Comparison of ENCODE assay signal across 10 cellular contexts in the genomic region with DNA sequence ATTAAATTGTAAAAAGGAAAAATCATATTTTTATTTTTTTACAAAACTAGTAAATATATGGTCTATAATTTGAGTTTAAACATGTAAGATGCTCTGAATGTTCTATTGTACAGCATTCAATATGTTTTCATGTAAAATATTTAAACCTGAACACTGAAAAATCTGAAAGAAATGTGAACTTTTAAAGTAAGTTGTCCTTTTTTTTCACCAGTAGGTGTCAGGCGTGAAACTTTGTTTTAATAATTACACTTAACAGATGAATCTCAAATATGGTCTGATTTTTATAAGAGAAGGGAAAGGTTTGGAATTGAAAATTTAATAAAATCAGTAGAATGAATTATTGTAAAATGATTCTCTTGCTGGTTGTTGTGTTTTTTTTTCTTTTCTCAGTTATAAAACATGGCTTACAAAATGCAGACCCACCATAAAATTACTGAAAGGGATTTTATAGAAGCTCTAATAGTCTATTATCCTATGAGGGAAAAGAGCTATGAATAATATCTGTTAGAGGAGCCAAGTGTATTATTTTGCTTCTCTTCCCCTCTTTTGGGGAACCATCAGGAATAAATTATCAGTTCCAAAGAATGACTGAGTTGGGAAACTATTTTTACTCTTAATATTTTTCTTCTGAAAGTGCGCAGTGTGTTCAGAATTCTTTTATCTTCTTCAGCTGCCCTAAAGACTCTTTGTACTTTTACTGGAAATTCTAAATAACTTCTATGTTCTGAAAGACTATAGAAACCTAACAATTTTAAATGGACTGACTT.
A peak's percentile ranks its signal among the peaks of the same experiment; 100 is the strongest.
DNase-seq lines count a peak whose midpoint lies in the region; ATAC-seq, FAIRE-seq and TF ChIP-seq lines count a peak whose summit lies in the region.
"Had no signal": no experiment of that assay in that cellular context is flagged by ENCODE, and none has a peak within 500 bp of the region (broad histone marks: within the 10 kb centered on the region; RNA-seq: fewer than 3 reads in every experiment).

No MANE protein-coding gene starts in this region.

- H3K4me2 ChIP-seq in KMS-11: no peak overlapping the region
- H3K4me2 ChIP-seq in neural cell (ENCODE audit: low read length): no peak overlapping the region

- H3K9ac ChIP-seq in KMS-11 (no peak overlapping the region), neural cell (ENCODE audit: low read length) (no peak overlapping the region)

- no peak for DNase-seq in D721Med (ENCODE audit: insufficient read length, low spot score)
- DNase-seq in cardiac fibroblast (ENCODE audit: low read depth in 2 of 2): peak; percentile 23 to 41
- DNase-seq in HuH-7 (ENCODE audit: low spot score): no peak
- DNase-seq in activated CD4-positive, CD25-positive, alpha-beta regulatory T cell (lab: John Stamatoyannopoulos, UW): no peak
- DNase-seq in left colon: no peak
- DNase-seq: head of caudate nucleus, NCI-H526 treated with DMSO at 0.1 percent for 48 hours had no signal

- H3K36me3 ChIP-seq in KMS-11 (ENCODE audit: insufficient read depth) (0 out of 2 replicates have a peak, but pooled peaks cover 5% of the 10 kb centered on the region), neural cell (ENCODE audit: insufficient read depth, low read length) (no peaks in the 10 kb centered on the region)

- H3K79me2 ChIP-seq in KMS-11 (ENCODE audit: insufficient read depth, low read depth) (no peaks in the 10 kb centered on the region), neural cell (replicated peaks; ENCODE audit: insufficient read depth, low read length) (no peaks in the 10 kb centered on the region)

- TF ChIP-seq RAD21 in neural cell (conservative IDR thresholded peaks at IDR 0.05): peak; percentile 57

- H3K4me1 ChIP-seq in KMS-11 (ENCODE audit: low read depth, poor library complexity, severe bottlenecking): no peaks in the 10 kb centered on the region

- no peaks in the 10 kb centered on the region for H3K9me2 ChIP-seq in neural cell (ENCODE audit: insufficient read depth, low read length)

- H2AFZ ChIP-seq in KMS-11 (ENCODE audit: low read depth) (no peak overlapping the region), neural cell (ENCODE audit: low read depth, low read length) (no peak overlapping the region)

- H4K20me1 ChIP-seq in KMS-11 (ENCODE audit: insufficient read depth) (no peaks in the 10 kb centered on the region), neural cell (ENCODE audit: insufficient read depth) (no peaks in the 10 kb centered on the region)

- no peaks in the 10 kb centered on the region for H3F3A ChIP-seq in neural cell (ENCODE audit: insufficient read depth, low read length, poor library complexity, severe bottlenecking)

- TF ChIP-seq EP300 in neural cell (conservative IDR thresholded peaks at IDR 0.05; ENCODE audit: poor library complexity, severe bottlenecking): no peak

- intact Hi-C loops in left colon (cut with DNase I, micrococcal nuclease): no loop called here

- H3K9me3 ChIP-seq in neural cell (ENCODE audit: low read length): no peaks in the 10 kb centered on the region

- H3K27ac ChIP-seq in KMS-11 (no peak overlapping the region), neural cell (ENCODE audit: low read length) (no peak overlapping the region)

- H3K4me3 ChIP-seq in KMS-11 (IDR thresholded peaks at IDR 0.05; ENCODE audit: insufficient read depth, low read depth, low read length) (no peak overlapping the region), cardiac fibroblast (replicated peaks in 1 of 2; ENCODE audit: low read depth in 2 of 2, low read length in 2 of 2) (no peak overlapping the region), neural cell (ENCODE audit: low read length) (no peak overlapping the region)

- TF ChIP-seq CTCF in D721Med (IDR thresholded peaks at IDR 0.05; ENCODE audit: insufficient read depth, missing control alignments) (peak; percentile 47), KMS-11 (conservative IDR thresholded peaks at IDR 0.05; ENCODE audit: low read depth, low read length) (peak; percentile 52), cardiac fibroblast (IDR thresholded peaks at IDR 0.05; ENCODE audit: low read depth, low read length) (peak; percentile 20), neural cell (IDR thresholded peaks at IDR 0.05; ENCODE audit: poor library complexity, severe bottlenecking) (peak; percentile 54)

- FAIRE-seq in D721Med (lab: Jason Lieb, UNC): no peak

- H3K27me3 ChIP-seq in KMS-11 (ENCODE audit: insufficient read depth, low read depth): no peaks in the 10 kb centered on the region
- no peaks in the 10 kb centered on the region for H3K27me3 ChIP-seq in neural cell (ENCODE audit: insufficient read depth, low read depth, low read length)

- no peak for ATAC-seq in HG02970 (IDR thresholded peaks at IDR 0.05; ENCODE audit: low FRiP score, unreplicated experiment)
- ATAC-seq in left colon: no peak

TF ChIP-seq in neural cell, 6 proteins besides CTCF, POLR2A, EP300 and RAD21:
- TF ChIP-seq TAF1 (IDR thresholded peaks at IDR 0.05; ENCODE audit: low read depth) (no peak), SMC3 (conservative IDR thresholded peaks at IDR 0.05; ENCODE audit: poor library complexity) (peak; percentile 33), POLR2AphosphoS5 (IDR thresholded peaks at IDR 0.05) (no peak), MXI1 (conservative IDR thresholded peaks at IDR 0.05; ENCODE audit: poor library complexity, severe bottlenecking) (no peak), EZH2 (IDR thresholded peaks at IDR 0.05; ENCODE audit: borderline replicate concordance, insufficient read depth, low read length, poor library complexity, severe bottlenecking) (no peak)
- TF ChIP-seq, protein P1, sequence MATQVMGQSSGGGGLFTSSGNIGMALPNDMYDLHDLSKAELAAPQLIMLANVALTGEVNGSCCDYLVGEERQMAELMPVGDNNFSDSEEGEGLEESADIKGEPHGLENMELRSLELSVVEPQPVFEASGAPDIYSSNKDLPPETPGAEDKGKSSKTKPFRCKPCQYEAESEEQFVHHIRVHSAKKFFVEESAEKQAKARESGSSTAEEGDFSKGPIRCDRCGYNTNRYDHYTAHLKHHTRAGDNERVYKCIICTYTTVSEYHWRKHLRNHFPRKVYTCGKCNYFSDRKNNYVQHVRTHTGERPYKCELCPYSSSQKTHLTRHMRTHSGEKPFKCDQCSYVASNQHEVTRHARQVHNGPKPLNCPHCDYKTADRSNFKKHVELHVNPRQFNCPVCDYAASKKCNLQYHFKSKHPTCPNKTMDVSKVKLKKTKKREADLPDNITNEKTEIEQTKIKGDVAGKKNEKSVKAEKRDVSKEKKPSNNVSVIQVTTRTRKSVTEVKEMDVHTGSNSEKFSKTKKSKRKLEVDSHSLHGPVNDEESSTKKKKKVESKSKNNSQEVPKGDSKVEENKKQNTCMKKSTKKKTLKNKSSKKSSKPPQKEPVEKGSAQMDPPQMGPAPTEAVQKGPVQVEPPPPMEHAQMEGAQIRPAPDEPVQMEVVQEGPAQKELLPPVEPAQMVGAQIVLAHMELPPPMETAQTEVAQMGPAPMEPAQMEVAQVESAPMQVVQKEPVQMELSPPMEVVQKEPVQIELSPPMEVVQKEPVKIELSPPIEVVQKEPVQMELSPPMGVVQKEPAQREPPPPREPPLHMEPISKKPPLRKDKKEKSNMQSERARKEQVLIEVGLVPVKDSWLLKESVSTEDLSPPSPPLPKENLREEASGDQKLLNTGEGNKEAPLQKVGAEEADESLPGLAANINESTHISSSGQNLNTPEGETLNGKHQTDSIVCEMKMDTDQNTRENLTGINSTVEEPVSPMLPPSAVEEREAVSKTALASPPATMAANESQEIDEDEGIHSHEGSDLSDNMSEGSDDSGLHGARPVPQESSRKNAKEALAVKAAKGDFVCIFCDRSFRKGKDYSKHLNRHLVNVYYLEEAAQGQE (IDR thresholded peaks at IDR 0.05; ENCODE audit: borderline replicate concordance): no peak

Comparison
In these comparisons a context has a peak if more than half of its experiments do, and no peak if none do; other contexts are left out.
1. DNase-seq: peak in cardiac fibroblast (2 of 2); none in D721Med (single experiment), HuH-7 (single experiment), activated CD4-positive, CD25-positive, alpha-beta regulatory T cell (0 of 4) and left colon (0 of 2).
2. Peak in every context shown above with its lines, with median percentiles within 50 percentile points of each other: CTCF ChIP-seq.